ENCODE assay signal across 10 cellular contexts in genomic region chr11:133934599-133935550, GRCh38. TPM values are rescaled to one million over a fixed set of nuclear protein-coding genes. Genes with fewer than 3 reads are reported as not detected.
DNase-seq lines count a peak whose midpoint lies in the region; ATAC-seq and TF ChIP-seq lines count a peak whose summit lies in the region.
"Had no signal": no experiment of that assay in that cellular context is flagged by ENCODE, and none has a peak within 500 bp of the region (broad histone marks: within the 10 kb centered on the region; RNA-seq: fewer than 3 reads in every experiment).

No MANE protein-coding gene starts in this region.

- peaks cover 3% of the 10 kb centered on the region for H3K9me3 Mint-ChIP-seq in neural progenitor cell
- H3K9me3 Mint-ChIP-seq: activated T-helper 1 cell treated with anti-CD3 and anti-CD28 coated beads, Interleukin-12 subunit alpha, Interleukin-12 subunit beta, Interleukin-2, Interleukin-4 antibody, amounts not matched to agents 30 ng/mL and 10 ng/mL and 1 ng/mL, durations not matched to agents 14 hours and 24 hours and 36 hours had no signal

- no peaks in the 10 kb centered on the region for H3K79me2 ChIP-seq in neural progenitor cell (ENCODE audit: low read depth)
- no peaks in the 10 kb centered on the region for H3K79me2 ChIP-seq in MM.1S (ENCODE audit: low read length)

- DNase-seq in G401 (ENCODE audit: low spot score), result peak; percentile 94
- peak; percentile 15 for DNase-seq in NCI-H460 (ENCODE audit: extremely low read depth, low read depth)
- peak; percentile 21 for DNase-seq in epithelial cell of esophagus (ENCODE audit: low read depth)
- DNase-seq in neural progenitor cell (ENCODE audit: low spot score), result peak; percentile 60
- DNase-seq in SHP77 treated with DMSO at 0.1 percent for 48 hours (lab: John Stamatoyannopoulos, UW), result no peak
- no peak for DNase-seq in MM.1S
- no peak for DNase-seq in COR-L47 (lab: John Stamatoyannopoulos, UW)
- DNase-seq: NCI-H1105 had no signal

- H2AFZ ChIP-seq in neural progenitor cell (replicated peaks), result no peak overlapping the region
- no peak overlapping the region for H2AFZ ChIP-seq in MM.1S (ENCODE audit: low read length)

- no peaks in the 10 kb centered on the region for H3K27me3 ChIP-seq in neural progenitor cell
- no peaks in the 10 kb centered on the region for H3K27me3 ChIP-seq in MM.1S (replicated peaks; ENCODE audit: insufficient read depth, low read length)

- no peak for ATAC-seq in GM18505 (IDR thresholded peaks at IDR 0.05; ENCODE audit: unreplicated experiment)

- no peak overlapping the region for H3K9ac ChIP-seq in neural progenitor cell
- no peak overlapping the region for H3K9ac ChIP-seq in MM.1S (ENCODE audit: low read length)

- in situ Hi-C loops in G401 (cut with HindIII; ENCODE audit: low sequenced_read_pairs), result no loop called here

- no peaks in the 10 kb centered on the region for H4K20me1 ChIP-seq in neural progenitor cell (ENCODE audit: low read depth)
- no peaks in the 10 kb centered on the region for H4K20me1 ChIP-seq in MM.1S (ENCODE audit: insufficient read depth, low read length)

- peaks cover 7% of the 10 kb centered on the region for H3K36me3 Mint-ChIP-seq in neural progenitor cell

- no peak overlapping the region for H3K4me3 Mint-ChIP-seq in neural progenitor cell
- H3K4me3 Mint-ChIP-seq: activated T-helper 1 cell treated with anti-CD3 and anti-CD28 coated beads, Interleukin-12 subunit alpha, Interleukin-12 subunit beta, Interleukin-2, Interleukin-4 antibody, amounts not matched to agents 30 ng/mL and 10 ng/mL and 1 ng/mL, durations not matched to agents 14 hours and 24 hours and 36 hours had no signal

- no peak overlapping the region for H3K4me2 ChIP-seq in neural progenitor cell
- no peak overlapping the region for H3K4me2 ChIP-seq in MM.1S (ENCODE audit: low read depth, low read length)

- H3K4me1 ChIP-seq in neural progenitor cell, result no peaks in the 10 kb centered on the region
- H3K4me1 ChIP-seq in MM.1S (ENCODE audit: low read length), result no peaks in the 10 kb centered on the region

- TF ChIP-seq CTCF in epithelial cell of esophagus (IDR thresholded peaks at IDR 0.05; ENCODE audit: insufficient read depth, low read depth, low read length, missing control alignments), result no peak
- no peak for TF ChIP-seq CTCF in neural progenitor cell (IDR thresholded peaks at IDR 0.05)
- TF ChIP-seq CTCF in MM.1S (IDR thresholded peaks at IDR 0.05; ENCODE audit: low read length), result no peak

- no peak overlapping the region for H3K4me3 ChIP-seq in epithelial cell of esophagus (ENCODE audit: low read length)
- no peak overlapping the region for H3K4me3 ChIP-seq in neural progenitor cell
- H3K4me3 ChIP-seq in MM.1S (ENCODE audit: low read length), result no peak overlapping the region

- H3F3A ChIP-seq in neural progenitor cell (ENCODE audit: low read depth), result no peaks in the 10 kb centered on the region
- no peaks in the 10 kb centered on the region for H3F3A ChIP-seq in MM.1S (ENCODE audit: insufficient read depth, low read length)

- H3K36me3 ChIP-seq in neural progenitor cell (no peaks in the 10 kb centered on the region), MM.1S (replicated peaks; ENCODE audit: insufficient read depth, low read length) (no peaks in the 10 kb centered on the region)

- H3K9me3 ChIP-seq in neural progenitor cell (ENCODE audit: low read depth), result no peaks in the 10 kb centered on the region
- no peaks in the 10 kb centered on the region for H3K9me3 ChIP-seq in MM.1S (replicated peaks; ENCODE audit: insufficient read depth, low read length)

- peaks cover 15% of the 10 kb centered on the region for H3K4me1 Mint-ChIP-seq in neural progenitor cell

- H3K27ac Mint-ChIP-seq in neural progenitor cell, result peak overlapping the region; percentile 95
- H3K27ac Mint-ChIP-seq: activated T-helper 1 cell treated with anti-CD3 and anti-CD28 coated beads, Interleukin-12 subunit alpha, Interleukin-12 subunit beta, Interleukin-2, Interleukin-4 antibody, amounts not matched to agents 30 ng/mL and 10 ng/mL and 1 ng/mL, durations not matched to agents 14 hours and 24 hours and 36 hours had no signal

- peaks cover 6% of the 10 kb centered on the region for H3K27me3 Mint-ChIP-seq in neural progenitor cell (ENCODE audit: insufficient read depth, low read depth)

- no peaks in the 10 kb centered on the region for H3K9me2 ChIP-seq in MM.1S (replicated peaks; ENCODE audit: insufficient read depth, low read length)

- H3K27ac ChIP-seq in neural progenitor cell, result no peak overlapping the region
- H3K27ac ChIP-seq in MM.1S (ENCODE audit: low read length), result no peak overlapping the region

- no peak for TF ChIP-seq POLR2A in GM18505 (IDR thresholded peaks at IDR 0.05; ENCODE audit: borderline replicate concordance, extremely low read depth, insufficient read depth, insufficient read length)

RNA-seq across cellular contexts. Expression of gene IGSF9B, which starts 21.9 kb away (rescaled TPM):
- 0.51 and 0.74 TPM in 2 replicates for total RNA-seq in G401 (2014; rRNA removed; shearing (Covaris generic))
- total RNA-seq in NCI-H460 (2014; rRNA removed; shearing (Covaris generic)), result 0.37 and 0.55 TPM in 2 replicates
- 0.32 and 0.57 TPM in 2 replicates for polyA plus RNA-seq in NCI-H460 (2014; cell fraction: nucleus; rRNA removed)
- 1.3 and 5.4 TPM in 2 replicates for total RNA-seq in neural progenitor cell (ENCODE audit: low replicate concordance)

Comparison
In these comparisons a context has a peak if more than half of its experiments do, and no peak if none do; other contexts are left out.
1. DNase-seq: peak in G401 (single experiment), NCI-H460 (single experiment), epithelial cell of esophagus (single experiment) and neural progenitor cell (single experiment); none in SHP77 treated with DMSO at 0.1 percent for 48 hours (single experiment), MM.1S (single experiment) and COR-L47 (single experiment).